ENCODE assay signal across 14 cellular contexts in the genomic region with DNA sequence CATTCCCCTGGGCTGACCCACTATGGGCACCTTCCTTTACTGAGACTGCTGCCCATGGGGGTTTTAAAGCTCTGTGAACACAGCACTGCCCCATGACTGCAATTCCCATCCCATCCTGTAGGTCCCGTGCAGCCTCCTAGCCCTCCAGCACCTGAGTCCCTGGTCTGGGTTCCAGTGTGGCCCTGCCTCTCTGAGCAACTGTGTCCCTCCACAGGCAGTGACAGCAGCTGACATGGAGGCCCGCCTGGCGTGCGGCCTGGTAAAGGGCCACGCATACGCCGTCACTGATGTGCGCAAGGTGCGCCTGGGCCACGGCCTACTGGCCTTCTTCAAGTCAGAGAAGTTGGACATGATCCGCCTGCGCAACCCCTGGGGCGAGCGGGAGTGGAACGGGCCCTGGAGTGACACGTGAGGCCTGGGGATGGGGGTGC. TPM values are rescaled to one million over a fixed set of nuclear protein-coding genes. Genes with fewer than 3 reads are reported as not detected.
DNase-seq lines count a peak whose midpoint lies in the region; TF ChIP-seq lines count a peak whose summit lies in the region.
"Had no signal": no experiment of that assay in that cellular context is flagged by ENCODE, and none has a peak within 500 bp of the region (broad histone marks: within the 10 kb centered on the region; RNA-seq: fewer than 3 reads in every experiment).

No MANE protein-coding gene starts in this region.

- H3K27ac ChIP-seq in 22Rv1 = no peak overlapping the region
- H3K27ac ChIP-seq in caudate nucleus (ENCODE audit: low read depth, low read length) = no peak overlapping the region

- DNase-seq in SK-MEL-5 (ENCODE audit: low read depth, low spot score) (peak; percentile 17), fibroblast of the aortic adventitia (ENCODE audit: low read depth) (no peak), caudate nucleus (lab: John Stamatoyannopoulos, UW) (no peak), NCI-H1092 treated with DMSO at 0.1 percent for 48 hours (lab: John Stamatoyannopoulos, UW) (no peak), GOT3 (lab: John Stamatoyannopoulos, UW) (no peak)
- DNase-seq in activated CD8-positive, alpha-beta memory T cell treated with anti-CD3 and anti-CD28 coated beads, Interleukin-2, amount 50 U/mL, for 48 hours = no peak
- DNase-seq: activated T-cell treated with anti-CD3 and anti-CD28 coated beads, Interleukin-2, amount 50 U/mL, for 72 hours; C1 segment of cervical spinal cord; NCI-H187 treated with DMSO at 0.1 percent for 48 hours; nephron progenitor cell; stimulated activated CD4-positive, alpha-beta T cell treated with anti-CD3 and anti-CD28 coated beads, Interleukin-1b, Interleukin-23, amount 100 ng/mL, for 48 hours had no signal

- peak; percentile 17; the same call in 1 of the 2 replicates for TF ChIP-seq CTCF in 22Rv1 (IDR thresholded peaks at IDR 0.05)
- TF ChIP-seq CTCF in GM12874 (IDR thresholded peaks at IDR 0.05; ENCODE audit: insufficient read depth, low read depth, low read length) = peak; percentile 34; the same call in 1 of the 2 replicates
- TF ChIP-seq CTCF in fibroblast of the aortic adventitia (IDR thresholded peaks at IDR 0.05; ENCODE audit: insufficient read depth, low read length) = peak; percentile 26

- in situ Hi-C loops in SK-MEL-5 (cut with HindIII; ENCODE audit: low pct_unique_long_range_greater_than_20kb, low sequenced_read_pairs) = no loop called here

- no peak overlapping the region for H3K4me3 ChIP-seq in fibroblast of the aortic adventitia (ENCODE audit: low read depth, low read length)

RNA-seq across cellular contexts. Expression of gene OMP, which starts 12.6 kb away (rescaled TPM):
- total RNA-seq in SK-MEL-5 (2014; rRNA removed; shearing (Covaris generic)) = not detected in 2 replicates
- not detected in 2 replicates for polyA plus RNA-seq in SK-MEL-5 (2015; cell fraction: cytosol; rRNA removed)
- not detected in 2 replicates for polyA plus RNA-seq in SK-MEL-5 (2015; cell fraction: nucleus; rRNA removed)
- total RNA-seq in fibroblast of the aortic adventitia (ENCODE audit: low replicate concordance) = 1.1 TPM in 1 of 2 replicates, not detected in the other
- total RNA-seq: activated T-cell treated with anti-CD3 and anti-CD28 coated beads, Interleukin-2, amount 50 U/mL, for 72 hours; esophagus mucosa had no signal

RNA-seq across cellular contexts. Expression of gene MYO7A, which starts 12.8 kb away (rescaled TPM):
- total RNA-seq in SK-MEL-5 (2014; rRNA removed; shearing (Covaris generic)) = 0.48 and 0.61 TPM in 2 replicates
- polyA plus RNA-seq in SK-MEL-5 (2015; cell fraction: cytosol; rRNA removed) = 0.68 and 0.73 TPM in 2 replicates
- 1.1 and 2.9 TPM in 2 replicates for polyA plus RNA-seq in SK-MEL-5 (2015; cell fraction: nucleus; rRNA removed)
- total RNA-seq in fibroblast of the aortic adventitia (ENCODE audit: low replicate concordance) = 0.33 and 0.45 TPM in 2 replicates

RNA-seq across cellular contexts. Expression of gene CAPN5, which starts 48.4 kb away (rescaled TPM):
- 1.7 and 2.4 TPM in 2 replicates for total RNA-seq in SK-MEL-5 (2014; rRNA removed; shearing (Covaris generic))
- 4.7 and 6.7 TPM in 2 replicates for polyA plus RNA-seq in SK-MEL-5 (2015; cell fraction: cytosol; rRNA removed)
- polyA plus RNA-seq in SK-MEL-5 (2015; cell fraction: nucleus; rRNA removed) = 8.4 and 8.7 TPM in 2 replicates
- 9.6 and 31.0 TPM in 2 replicates for total RNA-seq in fibroblast of the aortic adventitia (ENCODE audit: low replicate concordance)
